Comparison of ENCODE assay signal across 39 cellular contexts in the genomic region with DNA sequence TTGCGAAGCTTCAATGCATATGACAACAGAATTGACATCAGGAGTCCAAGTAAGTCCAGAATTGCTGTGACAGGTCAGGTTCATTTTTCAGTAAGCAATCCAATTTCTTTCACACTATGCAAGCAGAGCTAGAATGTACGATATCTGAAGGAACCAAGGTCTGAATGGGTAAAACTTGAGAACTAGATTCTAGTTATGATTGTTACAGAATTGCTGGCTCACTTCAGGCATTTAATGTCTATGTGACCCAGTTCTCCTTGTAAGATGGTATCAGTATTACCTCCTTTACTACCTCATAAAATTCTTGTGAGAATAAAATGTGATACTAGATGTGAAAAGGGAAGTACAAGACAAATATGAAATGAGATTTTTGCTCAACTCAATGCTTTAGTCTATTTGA.
"Had no signal": no experiment of that assay in that cellular context is flagged by ENCODE, and none has a peak within 500 bp of the region (broad histone marks: within the 10 kb centered on the region; RNA-seq: fewer than 3 reads in every experiment).

No MANE protein-coding gene starts in this region.

- ATAC-seq: activated naive CD4-positive, alpha-beta T cell treated with anti-CD3 and anti-CD28 coated beads, Interleukin-2, amount 50 U/mL, for 72 hours; activated naive CD8-positive, alpha-beta T cell treated with anti-CD3 and anti-CD28 coated beads, Interleukin-2, amount 50 U/mL, for 24 hours; activated T-cell treated with anti-CD3 and anti-CD28 coated beads, Interleukin-2, amount 50 U/mL, for 4 hours; activated T-cell treated with anti-CD3 and anti-CD28 coated beads, Interleukin-2, amount 50 U/mL, for 72 hours; activated T-helper 17 cell treated with anti-CD3 and anti-CD28 coated beads, Interleukin-2, amount 50 U/mL, for 72 hours; body of pancreas had no signal

- H3K9me3 Mint-ChIP-seq: activated naive CD4-positive, alpha-beta T cell treated with anti-CD3 and anti-CD28 coated beads, Interleukin-2, amount 10 ng/mL, durations not matched to agents 7 days and 5 days; activated naive CD4-positive, alpha-beta T cell treated with anti-CD3 and anti-CD28 coated beads, Interleukin-2, amount 50 U/mL, for 24 hours; activated naive CD4-positive, alpha-beta T cell treated with anti-CD3 and anti-CD28 coated beads, Interleukin-2, amount 50 U/mL, for 72 hours; activated naive CD8-positive, alpha-beta T cell treated with anti-CD3 and anti-CD28 coated beads, Interleukin-2, amount 50 U/mL, for 24 hours; activated T-cell treated with anti-CD3 and anti-CD28 coated beads, Interleukin-2, amount 50 U/mL, for 24 hours; activated T-cell treated with anti-CD3 and anti-CD28 coated beads, Interleukin-2, amount 50 U/mL, for 4 hours; activated T-helper 1 cell treated with anti-CD3 and anti-CD28 coated beads, Interleukin-12 subunit alpha, Interleukin-12 subunit beta, Interleukin-2, Interleukin-4 antibody, amounts not matched to agents 30 ng/mL and 10 ng/mL and 1 ng/mL, durations not matched to agents 14 hours and 24 hours and 36 hours; brain; central memory CD8-positive, alpha-beta T cell had no signal

- H3K4me3 ChIP-seq: adrenal gland, ascending aorta, body of pancreas, breast epithelium, cardiac muscle cell had no signal

- H3K4me1 Mint-ChIP-seq: activated naive CD4-positive, alpha-beta T cell treated with anti-CD3 and anti-CD28 coated beads, Interleukin-2, amount 10 ng/mL, durations not matched to agents 7 days and 5 days; activated naive CD4-positive, alpha-beta T cell treated with anti-CD3 and anti-CD28 coated beads, Interleukin-2, amount 50 U/mL, for 24 hours; activated naive CD8-positive, alpha-beta T cell treated with anti-CD3 and anti-CD28 coated beads, Interleukin-2, amount 10 ng/mL, durations not matched to agents 7 days and 5 days; activated naive CD8-positive, alpha-beta T cell treated with anti-CD3 and anti-CD28 coated beads, Interleukin-2, amount 50 U/mL, for 24 hours; activated T-helper 17 cell treated with anti-CD3 and anti-CD28 coated beads, Interleukin-2, amount 50 U/mL, for 72 hours; brain; central memory CD8-positive, alpha-beta T cell had no signal

- H3K4me3 Mint-ChIP-seq: activated naive CD4-positive, alpha-beta T cell treated with anti-CD3 and anti-CD28 coated beads for 36 hours; activated naive CD4-positive, alpha-beta T cell treated with anti-CD3 and anti-CD28 coated beads, Interleukin-2, amount 10 ng/mL, durations not matched to agents 7 days and 5 days; activated naive CD4-positive, alpha-beta T cell treated with anti-CD3 and anti-CD28 coated beads, Interleukin-2, amount 50 U/mL, for 24 hours; activated naive CD8-positive, alpha-beta T cell; activated naive CD8-positive, alpha-beta T cell treated with anti-CD3 and anti-CD28 coated beads, Interleukin-2, amount 10 ng/mL, durations not matched to agents 7 days and 5 days; activated naive CD8-positive, alpha-beta T cell treated with anti-CD3 and anti-CD28 coated beads, Interleukin-2, amount 50 U/mL, for 24 hours; activated T-cell treated with anti-CD3 and anti-CD28 coated beads, Interleukin-2, amount 50 U/mL, for 24 hours; activated T-cell treated with anti-CD3 and anti-CD28 coated beads, Interleukin-2, amount 50 U/mL, for 4 hours; activated T-cell treated with anti-CD3 and anti-CD28 coated beads, Interleukin-2, amount 50 U/mL, for 72 hours; activated T-helper 1 cell treated with anti-CD3 and anti-CD28 coated beads, Interleukin-12 subunit alpha, Interleukin-12 subunit beta, Interleukin-2, Interleukin-4 antibody, amounts not matched to agents 30 ng/mL and 10 ng/mL and 1 ng/mL, durations not matched to agents 14 hours and 24 hours and 36 hours; activated T-helper 17 cell treated with anti-CD3 and anti-CD28 coated beads, Interleukin-2, amount 50 U/mL, for 72 hours; brain; central memory CD8-positive, alpha-beta T cell had no signal

- H3K27ac Mint-ChIP-seq: activated naive CD4-positive, alpha-beta T cell treated with anti-CD3 and anti-CD28 coated beads for 36 hours; activated naive CD4-positive, alpha-beta T cell treated with anti-CD3 and anti-CD28 coated beads, Interleukin-2, amount 10 ng/mL, durations not matched to agents 7 days and 5 days; activated naive CD4-positive, alpha-beta T cell treated with anti-CD3 and anti-CD28 coated beads, Interleukin-2, amount 50 U/mL, for 24 hours; activated naive CD4-positive, alpha-beta T cell treated with anti-CD3 and anti-CD28 coated beads, Interleukin-2, amount 50 U/mL, for 72 hours; activated naive CD8-positive, alpha-beta T cell; activated naive CD8-positive, alpha-beta T cell treated with anti-CD3 and anti-CD28 coated beads, Interleukin-2, amount 10 ng/mL, durations not matched to agents 7 days and 5 days; activated naive CD8-positive, alpha-beta T cell treated with anti-CD3 and anti-CD28 coated beads, Interleukin-2, amount 50 U/mL, for 24 hours; activated T-cell treated with anti-CD3 and anti-CD28 coated beads, Interleukin-2, amount 50 U/mL, for 24 hours; activated T-cell treated with anti-CD3 and anti-CD28 coated beads, Interleukin-2, amount 50 U/mL, for 72 hours; activated T-helper 1 cell treated with anti-CD3 and anti-CD28 coated beads, Interleukin-12 subunit alpha, Interleukin-12 subunit beta, Interleukin-2, Interleukin-4 antibody, amounts not matched to agents 30 ng/mL and 10 ng/mL and 1 ng/mL, durations not matched to agents 14 hours and 24 hours and 36 hours; activated T-helper 17 cell treated with anti-CD3 and anti-CD28 coated beads, Interleukin-2, amount 50 U/mL, for 72 hours; activated T-helper 2 cell treated with anti-CD3 and anti-CD28 coated beads, Interferon-gamma antibody, Interleukin-2, Interleukin-4, amounts not matched to agents 10 μg/mL and 5 μg/mL and 100 μg/mL, durations not matched to agents 14 hours and 24 hours and 36 hours; brain had no signal

- DNase-seq: activated effector memory CD4-positive, alpha-beta T cell treated with anti-CD3 and anti-CD28 coated beads, Interleukin-2, amount 50 U/mL, for 16 hours; activated effector memory CD4-positive, alpha-beta T cell treated with Interleukin-2 at 50 U/mL for 16 hours; activated gamma-delta T cell; activated gamma-delta T cell treated with Interleukin-2 at 50 U/mL for 16 hours; activated naive CD4-positive, alpha-beta T cell; activated naive CD4-positive, alpha-beta T cell treated with anti-CD3 and anti-CD28 coated beads for 36 hours; activated naive CD4-positive, alpha-beta T cell treated with anti-CD3 and anti-CD28 coated beads, Interleukin-2, amount 10 ng/mL, durations not matched to agents 7 days and 5 days; activated naive CD4-positive, alpha-beta T cell treated with anti-CD3 and anti-CD28 coated beads, Interleukin-2, amount 50 U/mL, for 16 hours; activated naive CD4-positive, alpha-beta T cell treated with Interleukin-2 at 50 U/mL for 16 hours; activated naive CD8-positive, alpha-beta T cell treated with anti-CD3 and anti-CD28 coated beads, Interleukin-2, amount 10 ng/mL, durations not matched to agents 7 days and 5 days; activated naive CD8-positive, alpha-beta T cell treated with anti-CD3 and anti-CD28 coated beads, Interleukin-2, amount 50 U/mL, for 24 hours; activated T-cell treated with anti-CD3 and anti-CD28 coated beads, Interleukin-2, amount 50 U/mL, for 24 hours; activated T-cell treated with anti-CD3 and anti-CD28 coated beads, Interleukin-2, amount 50 U/mL, for 4 hours; activated T-cell treated with anti-CD3 and anti-CD28 coated beads, Interleukin-2, amount 50 U/mL, for 48 hours; activated T-cell treated with anti-CD3 and anti-CD28 coated beads, Interleukin-2, amount 50 U/mL, for 72 hours; adrenal gland; amniotic stem cell; amygdala; anterior cingulate cortex; aorta; body of pancreas; brain microvascular endothelial cell; caudate nucleus; central memory CD4-positive, alpha-beta T cell; cerebellar nuclear complex had no signal

- FAIRE-seq: astrocyte, bronchial epithelial cell, colon had no signal

- H3K36me3 Mint-ChIP-seq: activated naive CD4-positive, alpha-beta T cell treated with anti-CD3 and anti-CD28 coated beads, Interleukin-2, amount 10 ng/mL, durations not matched to agents 7 days and 5 days; activated naive CD4-positive, alpha-beta T cell treated with anti-CD3 and anti-CD28 coated beads, Interleukin-2, amount 50 U/mL, for 24 hours; activated naive CD4-positive, alpha-beta T cell treated with anti-CD3 and anti-CD28 coated beads, Interleukin-2, amount 50 U/mL, for 72 hours; activated naive CD8-positive, alpha-beta T cell; activated naive CD8-positive, alpha-beta T cell treated with anti-CD3 and anti-CD28 coated beads, Interleukin-2, amount 10 ng/mL, durations not matched to agents 7 days and 5 days; brain had no signal

- H3K27me3 Mint-ChIP-seq: activated naive CD4-positive, alpha-beta T cell treated with anti-CD3 and anti-CD28 coated beads, Interleukin-2, amount 10 ng/mL, durations not matched to agents 7 days and 5 days; activated naive CD4-positive, alpha-beta T cell treated with anti-CD3 and anti-CD28 coated beads, Interleukin-2, amount 50 U/mL, for 24 hours; activated naive CD8-positive, alpha-beta T cell; activated naive CD8-positive, alpha-beta T cell treated with anti-CD3 and anti-CD28 coated beads, Interleukin-2, amount 10 ng/mL, durations not matched to agents 7 days and 5 days; activated naive CD8-positive, alpha-beta T cell treated with anti-CD3 and anti-CD28 coated beads, Interleukin-2, amount 50 U/mL, for 24 hours; activated T-cell treated with anti-CD3 and anti-CD28 coated beads, Interleukin-2, amount 50 U/mL, for 24 hours; activated T-helper 17 cell treated with anti-CD3 and anti-CD28 coated beads, Interleukin-2, amount 50 U/mL, for 72 hours; brain; central memory CD8-positive, alpha-beta T cell had no signal
